In the genomic region with DNA sequence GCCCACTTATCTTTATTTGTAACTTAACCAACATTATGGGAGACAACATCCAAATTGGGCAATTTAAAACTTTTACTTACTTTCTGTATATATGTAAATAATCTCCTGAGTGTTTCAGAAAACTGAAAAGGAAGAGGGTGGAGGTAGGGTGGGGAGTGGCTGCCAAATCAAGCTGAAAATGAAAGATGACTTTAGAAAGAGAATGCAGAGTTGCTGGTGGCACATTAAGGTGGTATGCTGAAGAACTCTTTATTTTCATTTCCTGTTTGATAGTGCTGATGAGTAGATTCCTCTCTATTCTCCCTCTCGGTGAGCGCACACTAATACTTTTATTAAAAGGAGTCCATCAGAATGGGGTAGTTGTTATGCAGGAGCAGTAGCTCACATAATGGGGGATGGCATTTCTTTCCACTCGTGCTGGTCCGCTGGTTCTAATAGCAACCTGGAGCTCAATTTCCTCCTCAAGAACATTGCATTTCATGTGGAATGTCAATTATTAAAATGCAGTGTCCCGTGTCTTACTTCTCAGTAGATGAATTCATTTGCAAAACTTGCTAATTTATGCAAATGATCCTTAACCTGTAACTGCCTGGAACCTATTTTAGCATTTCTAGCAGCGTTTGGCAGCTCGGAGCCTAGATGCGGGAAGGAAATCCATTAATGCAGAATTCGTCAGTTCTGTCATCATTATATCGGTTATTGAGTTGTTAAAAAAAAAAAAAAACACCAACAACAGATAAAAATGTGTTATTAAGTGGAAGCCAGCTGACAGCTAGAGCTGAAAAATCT, we compare ENCODE assay signal across 1 cellular context.
TF ChIP-seq lines count a peak whose summit lies in the region.

No MANE protein-coding gene starts in this region.

TF ChIP-seq in HEK293, 187 proteins besides CTCF, POLR2A, EP300 and RAD21 (continued from another document):
- TF ChIP-seq, protein P1, sequence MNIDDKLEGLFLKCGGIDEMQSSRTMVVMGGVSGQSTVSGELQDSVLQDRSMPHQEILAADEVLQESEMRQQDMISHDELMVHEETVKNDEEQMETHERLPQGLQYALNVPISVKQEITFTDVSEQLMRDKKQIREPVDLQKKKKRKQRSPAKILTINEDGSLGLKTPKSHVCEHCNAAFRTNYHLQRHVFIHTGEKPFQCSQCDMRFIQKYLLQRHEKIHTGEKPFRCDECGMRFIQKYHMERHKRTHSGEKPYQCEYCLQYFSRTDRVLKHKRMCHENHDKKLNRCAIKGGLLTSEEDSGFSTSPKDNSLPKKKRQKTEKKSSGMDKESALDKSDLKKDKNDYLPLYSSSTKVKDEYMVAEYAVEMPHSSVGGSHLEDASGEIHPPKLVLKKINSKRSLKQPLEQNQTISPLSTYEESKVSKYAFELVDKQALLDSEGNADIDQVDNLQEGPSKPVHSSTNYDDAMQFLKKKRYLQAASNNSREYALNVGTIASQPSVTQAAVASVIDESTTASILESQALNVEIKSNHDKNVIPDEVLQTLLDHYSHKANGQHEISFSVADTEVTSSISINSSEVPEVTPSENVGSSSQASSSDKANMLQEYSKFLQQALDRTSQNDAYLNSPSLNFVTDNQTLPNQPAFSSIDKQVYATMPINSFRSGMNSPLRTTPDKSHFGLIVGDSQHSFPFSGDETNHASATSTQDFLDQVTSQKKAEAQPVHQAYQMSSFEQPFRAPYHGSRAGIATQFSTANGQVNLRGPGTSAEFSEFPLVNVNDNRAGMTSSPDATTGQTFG (tag by site-specific recombination; IDR thresholded peaks at IDR 0.05; ENCODE audit: borderline replicate concordance), result no peak
- TF ChIP-seq ZNF548 (tag by site-specific recombination; IDR thresholded peaks at IDR 0.05) (no peak), ZNF555 (tag by site-specific recombination; conservative IDR thresholded peaks at IDR 0.05) (no peak), ZNF843 (tag by site-specific recombination; IDR thresholded peaks at IDR 0.05) (no peak), ZNF157 (tag by site-specific recombination; IDR thresholded peaks at IDR 0.05) (no peak), ZNF184 (tag by site-specific recombination; IDR thresholded peaks at IDR 0.05) (no peak), SP2 (tag by site-specific recombination; IDR thresholded peaks at IDR 0.05) (no peak), BCL6B (tag by site-specific recombination; IDR thresholded peaks at IDR 0.05) (no peak), ZNF530 (tag by site-specific recombination; IDR thresholded peaks at IDR 0.05; ENCODE audit: low read depth) (no peak)
